Comparison of ENCODE assay signal across 8 cellular contexts in the genomic region with DNA sequence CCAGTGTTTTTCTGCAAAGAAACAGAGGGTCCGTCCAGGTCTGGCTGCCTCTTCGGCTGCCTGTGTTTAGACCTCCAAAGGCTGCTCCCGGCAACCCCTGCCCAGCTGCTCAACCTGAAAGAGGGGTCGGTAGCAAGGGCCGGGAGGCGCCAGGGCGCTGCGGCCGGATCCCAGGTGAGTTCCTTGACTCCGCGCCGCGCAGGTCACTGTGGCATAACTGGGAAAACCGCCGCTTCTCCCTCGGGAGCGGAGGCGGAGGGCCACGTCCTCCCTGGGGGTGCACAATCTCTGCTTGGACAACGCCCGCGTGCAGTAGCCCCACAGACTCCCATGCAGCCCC. TPM values are rescaled to one million over a fixed set of nuclear protein-coding genes. Genes with fewer than 3 reads are reported as not detected.
A peak's percentile ranks its signal among the peaks of the same experiment; 100 is the strongest.
DNase-seq lines count a peak whose midpoint lies in the region; ATAC-seq, FAIRE-seq and TF ChIP-seq lines count a peak whose summit lies in the region.

No MANE protein-coding gene starts in this region.

- CTCF ChIA-PET in H1 (lab: Charles Lee; ENCODE audit: partially characterized antibody), result interaction anchor here (1.0 to 1.3 kb wide), 7 partner anchors 13 to 126 kb away, joined by 3 to 7 read pairs (median 4); no protein-coding TSS in a partner anchor

- H3K27ac ChIP-seq in BLaER1, result no peak overlapping the region
- no peak overlapping the region for H3K27ac ChIP-seq in Karpas-422 (ENCODE audit: low read length)
- no peak overlapping the region for H3K27ac ChIP-seq in H1 (ENCODE audit: low read depth, low read length)
- H3K27ac ChIP-seq in neural progenitor cell, result no peak overlapping the region

- H3K56ac ChIP-seq in H1 (replicated peaks; ENCODE audit: insufficient read length, low read depth, low read length), result peak overlapping the region; percentile 86

- no peak for FAIRE-seq in H1 (lab: Jason Lieb, UNC)

- H3K27ac Mint-ChIP-seq in neural progenitor cell, result no peak overlapping the region

- ATAC-seq in GM19397 (IDR thresholded peaks at IDR 0.05; ENCODE audit: unreplicated experiment) (no peak), HG03039 (IDR thresholded peaks at IDR 0.05; ENCODE audit: unreplicated experiment) (no peak)

- peak overlapping the region; percentile 93 for H4K91ac ChIP-seq in H1 (replicated peaks; ENCODE audit: insufficient read length, low read length)

- no peak overlapping the region for H2BK20ac ChIP-seq in H1 (ENCODE audit: low read length)

- peaks cover 14% of the 10 kb centered on the region for H3K4me1 Mint-ChIP-seq in neural progenitor cell

- H3K27me3 Mint-ChIP-seq in neural progenitor cell (ENCODE audit: insufficient read depth, low read depth), result peaks cover 15% of the 10 kb centered on the region

- no peak for TF ChIP-seq RAD21 in H1 (IDR thresholded peaks at IDR 0.05 in 1 of 2, conservative IDR thresholded peaks at IDR 0.05 in 1 of 2; ENCODE audit: low read depth in 2 of 2, low read length in 2 of 2)

- H3K36me3 ChIP-seq in BLaER1 (no peaks in the 10 kb centered on the region), Karpas-422 (ENCODE audit: insufficient read depth, low read length) (no peaks in the 10 kb centered on the region), H1 (ENCODE audit: control insufficient read depth in 2 of 4, insufficient read depth in 4 of 4, low read length in 3 of 4) (no peaks in the 10 kb centered on the region), neural progenitor cell (no peaks in the 10 kb centered on the region), MG63 (no peaks in the 10 kb centered on the region)

- H3K9ac ChIP-seq in BLaER1 (no peak overlapping the region; the same call in 1 of the 2 replicates), Karpas-422 (ENCODE audit: low read length) (peak overlapping the region; percentile 68), H1 (replicated peaks in 1 of 4; ENCODE audit: extremely low read depth in 1 of 4, low read depth in 3 of 4, low read length in 3 of 4) (peak overlapping the region in 2 of 4 experiments; percentile 42 to 49; a peak in 4 of 7 replicates), neural progenitor cell (no peak overlapping the region)

- H2BK12ac ChIP-seq in H1 (ENCODE audit: low read depth, low read length), result no peak overlapping the region; the same call in 1 of the 2 replicates

- H3K4me3 Mint-ChIP-seq in neural progenitor cell, result peak overlapping the region; percentile 78

- POLR2A ChIA-PET in H1 (lab: Charles Lee; ENCODE audit: partially characterized antibody), result interaction anchor here (2.4 kb wide), 1 partner anchor 38 kb away, joined by 13 read pairs; no protein-coding TSS in a partner anchor

- peaks cover 16% of the 10 kb centered on the region; the same call in 1 of the 2 replicates for H3K23me2 ChIP-seq in H1 (ENCODE audit: low read depth, low read length)

- H4K5ac ChIP-seq in H1 (ENCODE audit: insufficient read length, low read depth, low read length), result peak overlapping the region; percentile 81

- TF ChIP-seq POLR2A in H1 (IDR thresholded peaks at IDR 0.05; ENCODE audit: control extremely low read depth in 1 of 2, low read depth in 2 of 2, low read length in 2 of 2), result no peak

- H2BK120ac ChIP-seq in H1 (replicated peaks; ENCODE audit: low read depth, low read length), result no peak overlapping the region

- peaks cover 8% of the 10 kb centered on the region for H3K9me3 Mint-ChIP-seq in neural progenitor cell

- H3K27me3 ChIP-seq in BLaER1, result peaks cover 59% of the 10 kb centered on the region
- no peaks in the 10 kb centered on the region for H3K27me3 ChIP-seq in Karpas-422 (ENCODE audit: low read length)
- peaks cover 0 to 12% (median 7%) of the 10 kb centered on the region in 4 experiments; a peak in 4 of 7 replicates for H3K27me3 ChIP-seq in H1 (replicated peaks in 1 of 4; ENCODE audit: control insufficient read depth in 3 of 4, extremely low read depth in 1 of 4, insufficient read depth in 3 of 4, low read length in 3 of 4)
- H3K27me3 ChIP-seq in neural progenitor cell, result peaks cover 37% of the 10 kb centered on the region
- H3K27me3 ChIP-seq in MG63, result no peaks in the 10 kb centered on the region

- H4K8ac ChIP-seq in H1 (ENCODE audit: extremely low read depth, insufficient read depth, low read length), result peak overlapping the region; percentile 18

- H2BK15ac ChIP-seq in H1 (ENCODE audit: low read length), result no peak overlapping the region

- H3K18ac ChIP-seq in H1 (ENCODE audit: extremely low read depth, low read length), result peak overlapping the region; percentile 99

- H3K23ac ChIP-seq in H1 (ENCODE audit: insufficient read length), result no peak overlapping the region

- peaks cover 33% of the 10 kb centered on the region for H3K4me1 ChIP-seq in BLaER1
- peaks cover 6% of the 10 kb centered on the region for H3K4me1 ChIP-seq in Karpas-422 (ENCODE audit: low read length)
- H3K4me1 ChIP-seq in H1 (replicated peaks in 1 of 4; ENCODE audit: control insufficient read depth in 3 of 4, insufficient read depth in 4 of 4, low read length in 3 of 4), result peaks cover 0 to 15% (median 8%) of the 10 kb centered on the region in 4 experiments; a peak in 6 of 7 replicates
- peaks cover 4% of the 10 kb centered on the region for H3K4me1 ChIP-seq in neural progenitor cell

- TF ChIP-seq EP300 in H1 (IDR thresholded peaks at IDR 0.05; ENCODE audit: borderline replicate concordance in 1 of 2, low read depth in 2 of 2, low read length in 2 of 2), result no peak

- no peak overlapping the region for H2AK5ac ChIP-seq in H1 (ENCODE audit: low read depth, low read length)

- H3K9me3 ChIP-seq in BLaER1, result no peaks in the 10 kb centered on the region
- no peaks in the 10 kb centered on the region for H3K9me3 ChIP-seq in Karpas-422 (ENCODE audit: low read length)
- no peaks in the 10 kb centered on the region for H3K9me3 ChIP-seq in H1 (ENCODE audit: insufficient read depth in 2 of 2, low read depth in 1 of 2, low read length in 1 of 2)
- H3K9me3 ChIP-seq in neural progenitor cell (ENCODE audit: low read depth), result no peaks in the 10 kb centered on the region
- H3K9me3 ChIP-seq in MG63, result no peaks in the 10 kb centered on the region

- no peak for TF ChIP-seq CTCF in H1 (IDR thresholded peaks at IDR 0.05; ENCODE audit: control extremely low read depth in 1 of 3, insufficient read depth in 1 of 3, low read depth in 1 of 3, low read length in 3 of 3)
- TF ChIP-seq CTCF in neural progenitor cell (IDR thresholded peaks at IDR 0.05), result no peak

- H3K79me1 ChIP-seq in H1 (ENCODE audit: low read depth, low read length), result peaks cover 17% of the 10 kb centered on the region

- H2BK5ac ChIP-seq in H1 (ENCODE audit: low read depth, low read length), result peak overlapping the region; percentile 73; the same call in 1 of the 2 replicates

- H3F3A ChIP-seq in neural progenitor cell (ENCODE audit: low read depth), result peaks cover 19% of the 10 kb centered on the region

- H4K20me1 ChIP-seq in BLaER1 (peaks cover 29% of the 10 kb centered on the region), Karpas-422 (ENCODE audit: insufficient read depth, low read depth, low read length) (no peaks in the 10 kb centered on the region), H1 (replicated peaks in 1 of 2; ENCODE audit: control insufficient read depth in 1 of 2, insufficient read depth in 2 of 2, low read length in 2 of 2) (peaks cover 9 to 15% of the 10 kb centered on the region in 2 experiments), neural progenitor cell (ENCODE audit: low read depth) (peaks cover 17% of the 10 kb centered on the region)

- peak overlapping the region; percentile 34; the same call in 1 of the 2 replicates for H2AFZ ChIP-seq in Karpas-422 (ENCODE audit: low read length)
- H2AFZ ChIP-seq in H1 (ENCODE audit: low read length), result no peak overlapping the region
- peak overlapping the region; percentile 74 for H2AFZ ChIP-seq in neural progenitor cell (replicated peaks)

- H3K4me2 ChIP-seq in BLaER1, result peak overlapping the region; percentile 100
- peak overlapping the region; percentile 65 for H3K4me2 ChIP-seq in Karpas-422 (ENCODE audit: low read depth, low read length, poor library complexity, severe bottlenecking)
- H3K4me2 ChIP-seq in H1 (ENCODE audit: insufficient read depth in 1 of 2, low read depth in 2 of 2, low read length in 2 of 2), result peak overlapping the region; percentile 88 to 94
- peak overlapping the region; percentile 85 for H3K4me2 ChIP-seq in neural progenitor cell

- DNase-seq in Karpas-422 (no peak), H1 (ENCODE audit: low read depth in 1 of 2, low spot score in 2 of 2) (peak in 1 of 2 experiments; percentile 62), neural progenitor cell (ENCODE audit: low spot score) (peak; percentile 49), MG63 (no peak), ureter (ENCODE audit: low spot score) (no peak)

- H3K4ac ChIP-seq in H1 (replicated peaks; ENCODE audit: insufficient read length, low read depth, low read length), result no peak overlapping the region

- no peak overlapping the region for H3K14ac ChIP-seq in H1 (ENCODE audit: insufficient read length)

- WGBS in H1 (ENCODE audit: extremely low coverage in 1 of 2, insufficient coverage in 1 of 2, insufficient read length in 1 of 2, insufficient replicate concordance in 2 of 2, low coverage in 1 of 2, low lambda C conversion rate in 2 of 2, missing lambda C conversion rate in 1 of 2), 2 experiments, result 5% methylated on average over 19 of the region's 22 CpGs; no CpG with 5 or more reads in 1 of the 2 experiments

- H3K36me3 Mint-ChIP-seq in neural progenitor cell, result peaks cover 11% of the 10 kb centered on the region

- H3K4me3 ChIP-seq in BLaER1 (peak overlapping the region; percentile 68), Karpas-422 (ENCODE audit: low read length) (peak overlapping the region; percentile 55; the same call in 1 of the 2 replicates), H1 (ENCODE audit: extremely low read depth in 1 of 4, insufficient read depth in 2 of 4, low read depth in 3 of 4, low read length in 4 of 4) (peak overlapping the region; percentile 48 to 74 (median 58)), neural progenitor cell (peak overlapping the region; percentile 54), MG63 (no peak overlapping the region)

- H3K79me2 ChIP-seq in Karpas-422 (ENCODE audit: low read length), result no peaks in the 10 kb centered on the region
- H3K79me2 ChIP-seq in H1 (ENCODE audit: control insufficient read depth in 1 of 2, insufficient read depth in 2 of 2, low read length in 2 of 2), result peaks cover 0 to 25% of the 10 kb centered on the region in 2 experiments; a peak in 2 of 4 replicates
- H3K79me2 ChIP-seq in neural progenitor cell (ENCODE audit: low read depth), result peaks cover 22% of the 10 kb centered on the region

- no peaks in the 10 kb centered on the region for H3K9me2 ChIP-seq in Karpas-422 (replicated peaks; ENCODE audit: insufficient read depth, low read length)

RNA-seq across cellular contexts. Expression of a gene that starts 1.0 kb away (rescaled TPM):
- not detected in 2 replicates for total RNA-seq in Karpas-422 (2014; rRNA removed; shearing (Covaris generic); ENCODE audit: low replicate concordance)
- total RNA-seq in H1 (2021; fragmentation: NEBNext Ultra II Directional; extraction: Animal tissue kit (Norgen Biotek cat#: 25700)), result 26.2 and 27.1 TPM in 2 replicates
- 17.3 and 23.9 TPM in 2 replicates for polyA plus RNA-seq in H1 (2011; rRNA removed)
- polyA plus RNA-seq in H1 (2011; cell fraction: cytosol; rRNA removed), result 18.7 TPM
- polyA plus RNA-seq in H1 (2011; cell fraction: nucleus; rRNA removed), result 79.9 TPM
- 19.0 to 31.0 TPM (median 27.3 TPM) in 4 replicates for polyA plus RNA-seq in H1 (2012, experiment 1 of 2)
- polyA plus RNA-seq in H1 (2012, experiment 2 of 2), result 18.0 TPM
- 27.0 TPM for polyA plus RNA-seq in H1 (2013, experiment 1 of 2)
- 24.6 TPM for polyA plus RNA-seq in H1 (2013, experiment 2 of 2)
- 6.4 and 6.5 TPM in 2 replicates for polyA minus RNA-seq in H1 (2011; rRNA and poly(A)+ RNA removed)
- polyA minus RNA-seq in H1 (2011; cell fraction: cytosol; rRNA and poly(A)+ RNA removed), result 10.0 TPM
- 18.1 TPM for polyA minus RNA-seq in H1 (2011; cell fraction: nucleus; rRNA and poly(A)+ RNA removed)
- total RNA-seq in neural progenitor cell (ENCODE audit: low replicate concordance) (8.2 and 13.8 TPM in 2 replicates), ureter (1.7 TPM)
- 4.7 and 6.9 TPM in 2 replicates for total RNA-seq in MG63 (2014; rRNA removed; shearing (Covaris generic); ENCODE audit: low replicate concordance)
